Comparison of ENCODE assay signal across 21 cellular contexts in genomic region chr11:2848497-2848896, GRCh38. TPM values are rescaled to one million over a fixed set of nuclear protein-coding genes. Genes with fewer than 3 reads are reported as not detected.
"Had no signal": no experiment of that assay in that cellular context is flagged by ENCODE, and none has a peak within 500 bp of the region (broad histone marks: within the 10 kb centered on the region; RNA-seq: fewer than 3 reads in every experiment).

No MANE protein-coding gene starts in this region.

- H3K4me2 ChIP-seq: SK-N-SH had no signal

- H3K9me3 Mint-ChIP-seq: IgD-negative memory B cell had no signal

- ATAC-seq: Panc1, PC-3 had no signal

- H3K9ac ChIP-seq: SK-N-SH had no signal

- H3K27me3 Mint-ChIP-seq: IgD-negative memory B cell had no signal

- FAIRE-seq: HTR-8/SVneo had no signal

- H3K27ac ChIP-seq: HL-60, RWPE1 had no signal

- DNase-seq: KBM-7, MV-4-11, NCI-H1048, NCI-H1105, NCI-H1436 treated with DMSO at 0.1 percent for 48 hours, NCI-H1694, NCI-H187 treated with DMSO at 0.1 percent for 48 hours, NCI-H2029 treated with DMSO at 0.1 percent for 48 hours, NCI-H2171 treated with DMSO at 0.1 percent for 48 hours, NCI-H345, NCI-H524, NCI-H526 treated with DMSO at 0.1 percent for 48 hours, NCI-H774, PC-3, SHP77, SK-N-SH had no signal

- H3K4me3 Mint-ChIP-seq: IgD-negative memory B cell had no signal

- H3K9me3 ChIP-seq: SK-N-SH had no signal

- H3K4me1 Mint-ChIP-seq: IgD-negative memory B cell had no signal

RNA-seq across cellular contexts. Expression of gene CDKN1C, which starts 37.1 kb away (rescaled TPM):
- polyA plus RNA-seq: IgD-negative memory B cell had no signal
